In the genomic region with DNA sequence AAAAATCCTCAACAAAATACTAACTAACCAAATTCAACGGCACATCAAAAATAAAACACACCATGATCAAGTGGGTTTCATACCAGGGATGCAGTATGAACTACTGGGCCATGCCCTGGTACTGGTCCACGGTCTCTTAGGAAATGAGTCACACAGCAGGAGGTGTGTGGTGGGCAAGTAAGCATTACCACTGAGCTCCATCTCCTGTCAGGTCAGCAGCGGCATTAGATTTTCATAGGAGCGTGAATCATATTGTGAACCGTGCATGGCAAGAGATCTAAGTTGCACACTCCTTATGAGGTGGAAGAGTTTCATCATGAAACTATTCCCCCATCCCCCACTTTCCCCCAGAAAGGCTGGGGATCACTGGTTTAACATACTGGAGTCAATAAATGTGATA, we compare ENCODE assay signal across 30 cellular contexts. TPM values are rescaled to one million over a fixed set of nuclear protein-coding genes. Genes with fewer than 3 reads are reported as not detected.
"Had no signal": no experiment of that assay in that cellular context is flagged by ENCODE, and none has a peak within 500 bp of the region (broad histone marks: within the 10 kb centered on the region; RNA-seq: fewer than 3 reads in every experiment).

No MANE protein-coding gene starts in this region.

- ATAC-seq: activated CD4-positive, CD25-positive, alpha-beta regulatory T cell treated with anti-CD3 and anti-CD28 coated beads, Interleukin-2, amount 50 U/mL, for 24 hours; activated CD8-positive, alpha-beta T cell treated with anti-CD3 and anti-CD28 coated beads for 36 hours; activated T-cell treated with anti-CD3 and anti-CD28 coated beads, Interleukin-2, amount 50 U/mL, for 4 hours; activated T-helper 17 cell treated with anti-CD3 and anti-CD28 coated beads, Interleukin-2, amount 50 U/mL, for 72 hours; effector memory CD8-positive, alpha-beta T cell; foreskin keratinocyte; gastrocnemius medialis; heart right ventricle had no signal

- H3K4me1 ChIP-seq: esophagus muscularis mucosa, foreskin keratinocyte, gastrocnemius medialis, heart right ventricle had no signal

- H3K27ac ChIP-seq: brain microvascular endothelial cell, esophagus muscularis mucosa, foreskin keratinocyte, gastrocnemius medialis, heart right ventricle, WERI-Rb-1 had no signal

- H3K9me3 ChIP-seq: gastrocnemius medialis had no signal

- H3K36me3 ChIP-seq: brain microvascular endothelial cell, esophagus muscularis mucosa, gastrocnemius medialis, heart right ventricle, WERI-Rb-1 had no signal

- H3K4me3 ChIP-seq: esophagus muscularis mucosa, gastrocnemius medialis, heart right ventricle had no signal

- DNase-seq: activated B cell treated with CpG ODN at 0.5 μM for 24 hours; activated CD4-positive, alpha-beta T cell treated with anti-CD3 and anti-CD28 coated beads for 48 hours; activated CD4-positive, alpha-beta T cell treated with anti-CD3 and anti-CD28 coated beads, Interleukin-2, amount 50 U/mL, for 1 hour; activated CD4-positive, alpha-beta T cell treated with anti-CD3 and anti-CD28 coated beads, Interleukin-2, amount 50 U/mL, for 48 hours; activated CD8-positive, alpha-beta memory T cell treated with anti-CD3 and anti-CD28 coated beads for 24 hours; activated CD8-positive, alpha-beta T cell treated with anti-CD3 and anti-CD28 coated beads for 36 hours; activated effector memory CD4-positive, alpha-beta T cell treated with Interleukin-2 at 50 U/mL for 16 hours; activated gamma-delta T cell treated with Interleukin-2 at 50 U/mL for 16 hours; activated naive CD4-positive, alpha-beta T cell treated with anti-CD3 and anti-CD28 coated beads, Interleukin-2, amount 50 U/mL, for 16 hours; activated naive CD4-positive, alpha-beta T cell treated with Interleukin-2 at 50 U/mL for 16 hours; activated T-cell treated with anti-CD3 and anti-CD28 coated beads, Interleukin-2, amount 50 U/mL, for 4 hours; amniotic stem cell; anterior cingulate cortex; brain microvascular endothelial cell; cortex of kidney; dermis blood vessel endothelial cell; effector CD4-positive, alpha-beta T cell; effector memory CD8-positive, alpha-beta T cell; erythroblast; foreskin keratinocyte; gastrocnemius medialis; heart right ventricle; T-helper 2 cell; WERI-Rb-1 had no signal

- H3K27me3 ChIP-seq: brain microvascular endothelial cell, gastrocnemius medialis had no signal

RNA-seq across cellular contexts. Expression of gene LGR5, which starts 6.7 kb away (rescaled TPM):
- total RNA-seq: activated B cell treated with CpG ODN at 0.5 μM for 24 hours; activated CD8-positive, alpha-beta T cell treated with anti-CD3 and anti-CD28 coated beads for 36 hours; activated T-cell treated with anti-CD3 and anti-CD28 coated beads, Interleukin-2, amount 50 U/mL, for 4 hours; activated T-helper 17 cell treated with anti-CD3 and anti-CD28 coated beads, Interleukin-2, amount 50 U/mL, for 72 hours; bronchial epithelial cell; cardiac septum; dermis blood vessel endothelial cell; foreskin keratinocyte; T-helper 1 cell treated with Interleukin-12 subunit alpha and Interleukin-12 subunit beta and Interleukin-4 antibody, amounts not matched to agents 30 ng/mL and 1 ng/mL, for 36 hours had no signal
